ENCODE assay signal across 8 cellular contexts in the genomic region with DNA sequence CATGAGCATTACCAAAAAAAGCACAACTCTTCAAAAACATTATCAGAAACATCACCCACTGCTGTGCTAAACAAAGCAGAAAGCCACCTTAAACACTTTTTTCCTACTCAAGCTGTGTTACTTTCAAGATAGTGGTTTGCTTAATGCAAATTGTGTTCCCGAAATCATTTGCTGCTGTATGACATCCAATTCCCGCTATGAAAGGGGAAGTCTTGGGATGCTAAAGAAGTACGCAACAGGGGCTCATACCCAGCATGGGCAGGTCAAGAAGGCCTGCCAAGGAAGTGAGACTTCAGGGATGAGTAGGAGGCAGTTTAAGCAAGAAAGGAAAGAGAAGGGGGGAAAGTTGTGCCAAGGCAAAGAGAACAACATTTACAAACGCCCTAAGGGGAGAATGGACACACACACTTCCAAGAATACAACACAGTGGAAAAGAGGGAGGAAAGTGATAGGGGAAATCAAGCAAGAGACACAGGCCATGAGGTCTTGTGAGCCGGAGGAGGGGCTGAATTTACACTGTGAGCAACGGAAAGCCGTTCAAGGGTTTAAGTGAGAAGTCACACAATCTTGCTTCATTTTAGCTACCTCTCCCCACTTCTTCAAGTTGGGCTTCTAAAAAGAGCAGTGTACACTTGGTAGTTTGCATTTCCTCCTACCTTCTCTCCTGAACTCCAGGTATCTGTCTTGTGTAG. TPM values are rescaled to one million over a fixed set of nuclear protein-coding genes. Genes with fewer than 3 reads are reported as not detected.
A peak's percentile ranks its signal among the peaks of the same experiment; 100 is the strongest.
DNase-seq lines count a peak whose midpoint lies in the region; ATAC-seq and TF ChIP-seq lines count a peak whose summit lies in the region.
"Had no signal": no experiment of that assay in that cellular context is flagged by ENCODE, and none has a peak within 500 bp of the region (broad histone marks: within the 10 kb centered on the region; RNA-seq: fewer than 3 reads in every experiment).

No MANE protein-coding gene starts in this region.

- no peak overlapping the region for H4K12ac ChIP-seq in trophoblast cell (ENCODE audit: low read depth, low read length)

- H3K27me3 Mint-ChIP-seq in nephron progenitor cell (ENCODE audit: low read depth, poor library complexity), result peaks cover 16% of the 10 kb centered on the region

- no peak overlapping the region for H3K18ac ChIP-seq in trophoblast cell (ENCODE audit: low read length)

- intact Hi-C loops in breast epithelium (cut with DNase I; ENCODE audit: low total_unique reads), result no loop called here

- WGBS in trophoblast cell (ENCODE audit: extremely low coverage, insufficient coverage, insufficient read length), result no CpG with 5 or more reads among the region's 7 CpGs

- DNase-seq in GM13977 (ENCODE audit: low spot score) (peak; percentile 44), NAMALWA (ENCODE audit: low spot score) (peak; percentile 49), breast epithelium (ENCODE audit: low spot score in 2 of 2) (no peak), trophoblast cell (peak in 1 of 2 donors; percentile 23), GM19240 (ENCODE audit: insufficient read length, low spot score) (no peak), nephron progenitor cell (no peak), left lobe of liver (ENCODE audit: low spot score) (no peak)
- DNase-seq: stimulated activated CD4-positive, alpha-beta T cell treated with anti-CD3 and anti-CD28 coated beads, Interleukin-4, amount 100 ng/mL, for 1 hour had no signal

- H3K9ac ChIP-seq in trophoblast cell (ENCODE audit: low read length), result no peak overlapping the region

- no peak overlapping the region for H3K14ac ChIP-seq in trophoblast cell (ENCODE audit: low read length)

- no peak overlapping the region for H2AFZ ChIP-seq in trophoblast cell (ENCODE audit: insufficient read depth, low read length, poor library complexity)

- H3K9me3 Mint-ChIP-seq in nephron progenitor cell, result peaks cover 22% of the 10 kb centered on the region

- H3K4ac ChIP-seq in trophoblast cell (ENCODE audit: low read depth, low read length), result peak overlapping the region; percentile 75

- peaks cover 17% of the 10 kb centered on the region for H3K79me2 ChIP-seq in trophoblast cell (ENCODE audit: control insufficient read depth, insufficient read depth, low read length, poor library complexity)

- H3K4me3 ChIP-seq in breast epithelium (peak overlapping the region in 1 of 3 donors; percentile 24), trophoblast cell (ENCODE audit: low read depth, low read length) (no peak overlapping the region)

- peaks cover 5 to 20% of the 10 kb centered on the region in 2 donors for H3K4me1 ChIP-seq in breast epithelium
- H3K4me1 ChIP-seq in trophoblast cell (ENCODE audit: control insufficient read depth in 1 of 2, insufficient read depth in 2 of 2, low read length in 2 of 2), result peaks cover 2 to 9% of the 10 kb centered on the region in 2 experiments

- peaks cover 56% of the 10 kb centered on the region for H3K4me1 Mint-ChIP-seq in nephron progenitor cell

- no peak overlapping the region for H2AK5ac ChIP-seq in trophoblast cell (ENCODE audit: low read length)

- H3K27ac Mint-ChIP-seq in nephron progenitor cell, result no peak overlapping the region

- H3K36me3 ChIP-seq in breast epithelium (no peaks in the 10 kb centered on the region), trophoblast cell (ENCODE audit: control insufficient read depth in 1 of 2, insufficient read depth in 2 of 2, low read length in 2 of 2) (no peaks in the 10 kb centered on the region)

- TF ChIP-seq CTCF in GM13977 (IDR thresholded peaks at IDR 0.05; ENCODE audit: extremely low read depth, insufficient read depth, missing control alignments), result no peak
- no peak for TF ChIP-seq CTCF in breast epithelium (IDR thresholded peaks at IDR 0.05)
- TF ChIP-seq CTCF in nephron progenitor cell (IDR thresholded peaks at IDR 0.05), result no peak

- peak overlapping the region; percentile 62 to 70 for H3K27ac ChIP-seq in breast epithelium
- H3K27ac ChIP-seq in trophoblast cell (ENCODE audit: low read depth, low read length), result no peak overlapping the region

- in situ Hi-C loops in GM13977 (cut with MboI; ENCODE audit: low pct_unique_long_range_greater_than_20kb, low sequenced_read_pairs, unreplicated experiment), result no loop called here

- H4K8ac ChIP-seq in trophoblast cell (ENCODE audit: low read depth, low read length), result no peak overlapping the region

- H4K91ac ChIP-seq in trophoblast cell (ENCODE audit: low read depth, low read length), result no peak overlapping the region

- ATAC-seq in left lobe of liver, result no peak

- H3K9me3 ChIP-seq in breast epithelium (no peaks in the 10 kb centered on the region), trophoblast cell (ENCODE audit: insufficient read depth, low read depth, low read length) (no peaks in the 10 kb centered on the region)

- H3K4me2 ChIP-seq in trophoblast cell (ENCODE audit: low read length), result no peak overlapping the region

- H3K27me3 ChIP-seq in breast epithelium (no peaks in the 10 kb centered on the region), trophoblast cell (ENCODE audit: insufficient read depth, low read length) (no peaks in the 10 kb centered on the region)

- H2BK5ac ChIP-seq in trophoblast cell (ENCODE audit: low read depth, low read length, poor library complexity), result no peak overlapping the region

- H3K79me1 ChIP-seq in trophoblast cell (ENCODE audit: low read length), result peaks cover 12% of the 10 kb centered on the region

- no peak overlapping the region for H2BK12ac ChIP-seq in trophoblast cell (ENCODE audit: low read length)

- H3K23ac ChIP-seq in trophoblast cell (ENCODE audit: low read length), result no peak overlapping the region

- no peak for TF ChIP-seq POLR2A in breast epithelium (IDR thresholded peaks at IDR 0.05)

- no peak overlapping the region for H2BK120ac ChIP-seq in trophoblast cell (ENCODE audit: insufficient read depth, low read length, poor library complexity)

- no peak overlapping the region for H3K4me3 Mint-ChIP-seq in nephron progenitor cell

- H3K36me3 Mint-ChIP-seq in nephron progenitor cell (ENCODE audit: low read depth), result peaks cover 37% of the 10 kb centered on the region

RNA-seq across cellular contexts. Expression of a gene that starts 4.1 kb away (rescaled TPM):
- total RNA-seq in breast epithelium, result 10 to 100 TPM; 38.4 to 57.1 (median 53.7) TPM
- 23.3 and 26.4 TPM in 2 replicates for polyA plus RNA-seq in trophoblast cell (2013)
- 9.9 TPM for total RNA-seq in left lobe of liver

Comparison
In these comparisons a context has a peak if more than half of its experiments do, and no peak if none do; other contexts are left out.
1. DNase-seq: peak in GM13977 (single experiment) and NAMALWA (single experiment); none in breast epithelium (0 of 2), GM19240 (single experiment), nephron progenitor cell (single experiment) and left lobe of liver (single experiment).